ENCODE assay signal across 10 cellular contexts in genomic region chr2:177717831-177718618, GRCh38.
A peak's percentile ranks its signal among the peaks of the same experiment; 100 is the strongest.
DNase-seq lines count a peak whose midpoint lies in the region; ATAC-seq, FAIRE-seq and TF ChIP-seq lines count a peak whose summit lies in the region.
"Had no signal": no experiment of that assay in that cellular context is flagged by ENCODE, and none has a peak within 500 bp of the region (broad histone marks: within the 10 kb centered on the region; RNA-seq: fewer than 3 reads in every experiment).

No MANE protein-coding gene starts in this region.

- in situ Hi-C loops in GM12878 (cut with MboI): no loop called here

- ATAC-seq in GM12878 (peak; percentile 70), HG02870 (IDR thresholded peaks at IDR 0.05; ENCODE audit: unreplicated experiment) (no peak), lower lobe of right lung (no peak)
- ATAC-seq in activated naive CD4-positive, alpha-beta T cell treated with anti-CD3 and anti-CD28 coated beads, Interleukin-2, amount 50 U/mL, for 72 hours: no peak
- ATAC-seq: activated naive CD8-positive, alpha-beta T cell treated with anti-CD3 and anti-CD28 coated beads, Interleukin-2, amount 50 U/mL, for 24 hours had no signal

- H3K9me3 ChIP-seq in GM12878 (replicated peaks; ENCODE audit: control insufficient read depth, insufficient read depth, low read length) (no peaks in the 10 kb centered on the region), lower lobe of right lung (no peaks in the 10 kb centered on the region)

- no peaks in the 10 kb centered on the region for H3K4me1 ChIP-seq in GM12878 (ENCODE audit: control insufficient read depth, insufficient read depth, low read length)
- H3K4me1 ChIP-seq in lower lobe of right lung: no peaks in the 10 kb centered on the region

- H3K36me3 ChIP-seq in GM12878 (ENCODE audit: control insufficient read depth in 2 of 2, insufficient read depth in 2 of 2, low read length in 1 of 2): no peaks in the 10 kb centered on the region
- H3K36me3 ChIP-seq in lower lobe of right lung: no peaks in the 10 kb centered on the region

- H3K27ac ChIP-seq in GM12878 (ENCODE audit: control insufficient read depth, insufficient read depth) (no peak overlapping the region), lower lobe of right lung (no peak overlapping the region)

- SMC1A ChIA-PET in GM12878 (lab: Charles Lee; ENCODE audit: uncharacterized antibody, unreplicated experiment): interaction anchor here (1.3 kb wide), 1 partner anchor 300 kb away, joined by 3 read pairs; no protein-coding TSS in a partner anchor

- DNase-seq in HCEC 1CT (peak; percentile 2), GM12878 (ENCODE audit: low read depth, low spot score) (no peak), neural crest cell (ENCODE audit: low read depth, low spot score) (no peak), lower lobe of right lung (no peak)
- DNase-seq in activated naive CD4-positive, alpha-beta T cell treated with anti-CD3 and anti-CD28 coated beads, Interleukin-2, amount 50 U/mL, for 72 hours (ENCODE audit: low spot score in 2 of 2): no peak
- DNase-seq: activated naive CD8-positive, alpha-beta T cell treated with anti-CD3 and anti-CD28 coated beads, Interleukin-2, amount 50 U/mL, for 24 hours; NCI-H146; T1000 had no signal

- POLR2A ChIA-PET in GM12878 (lab: Charles Lee): no interaction called here

- H3K4me2 ChIP-seq in GM12878 (ENCODE audit: control insufficient read depth, insufficient read depth): no peak overlapping the region

- peaks cover 9% of the 10 kb centered on the region for H3K4me1 Mint-ChIP-seq in neural crest cell
- H3K4me1 Mint-ChIP-seq: activated naive CD8-positive, alpha-beta T cell treated with anti-CD3 and anti-CD28 coated beads, Interleukin-2, amount 50 U/mL, for 24 hours had no signal

- RAD21 ChIA-PET in GM12878 (lab: Charles Lee; ENCODE audit: unreplicated experiment): no interaction called here

- no peak overlapping the region for H2AFZ ChIP-seq in GM12878 (ENCODE audit: control insufficient read depth, low read depth, low read length)

- CTCF ChIA-PET in GM12878 (lab: Yijun Ruan, JAX): interaction anchor here (0.7 to 10.0 kb wide), 7 partner anchors 9 to 385 kb away, joined by 3 to 104 read pairs (median 3); no protein-coding TSS in a partner anchor

- H3K9ac ChIP-seq in GM12878 (ENCODE audit: control insufficient read depth, insufficient read depth, low read length): no peak overlapping the region

- no peak for TF ChIP-seq RAD21 in GM12878 (IDR thresholded peaks at IDR 0.05; ENCODE audit: insufficient read depth, low read depth, low read length)

- intact Hi-C loops in GM12878 (cut with micrococcal nuclease; ENCODE audit: unreplicated experiment): no loop called here
- intact Hi-C loops in lower lobe of right lung (cut with DNase I): no loop called here

- FAIRE-seq in G401.6 (lab: Jason Lieb, UNC) (peak; percentile 69), GM12878 (lab: Jason Lieb, UNC) (peak; percentile 87)

- H3K27ac Mint-ChIP-seq in neural crest cell (ENCODE audit: unreplicated experiment): no peak overlapping the region
- no peak overlapping the region for H3K27ac Mint-ChIP-seq in activated naive CD4-positive, alpha-beta T cell treated with anti-CD3 and anti-CD28 coated beads, Interleukin-2, amount 50 U/mL, for 72 hours
- H3K27ac Mint-ChIP-seq: activated naive CD8-positive, alpha-beta T cell treated with anti-CD3 and anti-CD28 coated beads, Interleukin-2, amount 50 U/mL, for 24 hours had no signal

- no peak overlapping the region for H3K4me3 Mint-ChIP-seq in neural crest cell
- H3K4me3 Mint-ChIP-seq: activated naive CD8-positive, alpha-beta T cell treated with anti-CD3 and anti-CD28 coated beads, Interleukin-2, amount 50 U/mL, for 24 hours had no signal

- H3K79me2 ChIP-seq in GM12878 (ENCODE audit: control insufficient read depth, insufficient read depth, low read length): no peaks in the 10 kb centered on the region

- H4K20me1 ChIP-seq in GM12878 (ENCODE audit: control insufficient read depth, insufficient read depth): no peaks in the 10 kb centered on the region

- TF ChIP-seq CTCF in GM12878 (IDR thresholded peaks at IDR 0.05 in 2 of 3, conservative IDR thresholded peaks at IDR 0.05 in 1 of 3; ENCODE audit: control insufficient read depth in 2 of 3, extremely low read depth in 1 of 3, insufficient read depth in 1 of 3, low read depth in 3 of 3, low read length in 3 of 3): peak; percentile 0 to 34 (median 27); a peak in 2 of 6 replicates
- peak; percentile 40 for TF ChIP-seq CTCF in neural crest cell (conservative IDR thresholded peaks at IDR 0.05)
- no peak for TF ChIP-seq CTCF in lower lobe of right lung (IDR thresholded peaks at IDR 0.05)

- H3K27me3 Mint-ChIP-seq in neural crest cell (ENCODE audit: low read depth): no peaks in the 10 kb centered on the region
- H3K27me3 Mint-ChIP-seq: activated naive CD8-positive, alpha-beta T cell treated with anti-CD3 and anti-CD28 coated beads, Interleukin-2, amount 50 U/mL, for 24 hours had no signal

- peaks cover 0 to 3% of the 10 kb centered on the region in 2 experiments; a peak in 3 of 4 replicates for H3K27me3 ChIP-seq in GM12878 (replicated peaks in 1 of 2; ENCODE audit: control insufficient read depth in 2 of 2, insufficient read depth in 2 of 2, low read length in 1 of 2)
- no peaks in the 10 kb centered on the region for H3K27me3 ChIP-seq in lower lobe of right lung (ENCODE audit: low read depth)

- no peaks in the 10 kb centered on the region for H3K9me3 Mint-ChIP-seq in neural crest cell
- no peaks in the 10 kb centered on the region for H3K9me3 Mint-ChIP-seq in activated naive CD4-positive, alpha-beta T cell treated with anti-CD3 and anti-CD28 coated beads, Interleukin-2, amount 50 U/mL, for 72 hours
- H3K9me3 Mint-ChIP-seq: activated naive CD8-positive, alpha-beta T cell treated with anti-CD3 and anti-CD28 coated beads, Interleukin-2, amount 50 U/mL, for 24 hours had no signal

- H3K4me3 ChIP-seq in GM12878: no peak overlapping the region
- no peak overlapping the region for H3K4me3 ChIP-seq in lower lobe of right lung

- BruUV-seq in GM12878 (replicated peaks; lab: Mats Ljungman, UMichigan): no TSS peak

- 55% methylated on average over 3 of the region's 3 CpGs for WGBS in GM12878 (ENCODE audit: insufficient coverage, insufficient replicate concordance, low lambda C conversion rate, missing lambda C conversion rate)

- TF ChIP-seq POLR2A in GM12878 (IDR thresholded peaks at IDR 0.05; ENCODE audit: low read depth, low read length): no peak

- H3K36me3 Mint-ChIP-seq in neural crest cell (ENCODE audit: low read depth): no peaks in the 10 kb centered on the region
- H3K36me3 Mint-ChIP-seq in activated naive CD4-positive, alpha-beta T cell treated with anti-CD3 and anti-CD28 coated beads, Interleukin-2, amount 50 U/mL, for 72 hours: no peaks in the 10 kb centered on the region

- TF ChIP-seq EP300 in GM12878 (IDR thresholded peaks at IDR 0.05; ENCODE audit: borderline replicate concordance in 1 of 2, control insufficient read depth in 1 of 2, low read depth in 2 of 2, low read length in 2 of 2): no peak

TF ChIP-seq in GM12878, 131 proteins besides CTCF, POLR2A, EP300 and RAD21 (continues in another document):
- TF ChIP-seq PKNOX1 (IDR thresholded peaks at IDR 0.05): no peak
- TF ChIP-seq FOXM1 (IDR thresholded peaks at IDR 0.05; ENCODE audit: low read depth, low read length): no peak
- TF ChIP-seq NBN (IDR thresholded peaks at IDR 0.05): no peak
- TF ChIP-seq KDM1A (IDR thresholded peaks at IDR 0.05; ENCODE audit: borderline replicate concordance): no peak
- no peak for TF ChIP-seq SMAD1 (IDR thresholded peaks at IDR 0.05; ENCODE audit: low read depth, partially characterized antibody)
- no peak for TF ChIP-seq ZNF217 (IDR thresholded peaks at IDR 0.05)
- no peak for TF ChIP-seq SP1 (IDR thresholded peaks at IDR 0.05; ENCODE audit: low read depth, low read length)
- TF ChIP-seq EZH2 (IDR thresholded peaks at IDR 0.05; ENCODE audit: borderline replicate concordance, control insufficient read depth, low read depth, low read length): no peak
- no peak for TF ChIP-seq ZBTB11 (CRISPR knock-in tag; IDR thresholded peaks at IDR 0.05)
- TF ChIP-seq NR2C2 (IDR thresholded peaks at IDR 0.05; ENCODE audit: borderline replicate concordance, control insufficient read depth, insufficient read length, low read depth): no peak
- TF ChIP-seq YY1 (IDR thresholded peaks at IDR 0.05; ENCODE audit: low read depth, low read length): no peak
- no peak for TF ChIP-seq IKZF1 (conservative IDR thresholded peaks at IDR 0.05)
- TF ChIP-seq NR2F1 (conservative IDR thresholded peaks at IDR 0.05): no peak
- TF ChIP-seq NRF1 (conservative IDR thresholded peaks at IDR 0.05; ENCODE audit: low read depth, low read length): no peak
